Comparison of ENCODE assay signal across 16 cellular contexts in the genomic region with DNA sequence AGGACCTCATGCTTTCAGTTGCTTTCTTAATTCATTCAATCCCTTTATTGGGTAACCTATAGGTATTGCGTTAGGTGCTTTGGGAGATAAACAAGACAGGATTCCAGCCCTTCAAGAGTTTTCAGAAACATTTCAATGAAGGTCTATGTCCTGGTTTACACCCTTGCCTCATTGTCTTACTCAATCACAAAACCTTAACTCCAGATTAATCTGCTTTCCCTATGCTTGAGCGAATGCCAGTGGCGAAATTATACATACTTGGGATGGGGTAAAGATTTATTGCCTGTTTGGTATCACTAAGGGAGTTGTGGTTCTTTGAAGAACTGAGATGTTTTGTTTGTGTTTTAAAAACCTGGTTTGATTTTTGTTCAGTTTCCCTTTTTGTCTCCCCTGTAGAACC. TPM values are rescaled to one million over a fixed set of nuclear protein-coding genes. Genes with fewer than 3 reads are reported as not detected.
A peak's percentile ranks its signal among the peaks of the same experiment; 100 is the strongest.
DNase-seq lines count a peak whose midpoint lies in the region; TF ChIP-seq lines count a peak whose summit lies in the region.
"Had no signal": no experiment of that assay in that cellular context is flagged by ENCODE, and none has a peak within 500 bp of the region (broad histone marks: within the 10 kb centered on the region; RNA-seq: fewer than 3 reads in every experiment).

No MANE protein-coding gene starts in this region.

- H2AK5ac ChIP-seq in H9 (ENCODE audit: insufficient read length, low read length) = no peak overlapping the region

- H3K27ac Mint-ChIP-seq in Calu3 (ENCODE audit: unreplicated experiment) (no peak overlapping the region), H9 (no peak overlapping the region)

- no TSS peak for BruUV-seq in Calu3 (replicated peaks; lab: Mats Ljungman, UMichigan)

- no peaks in the 10 kb centered on the region for H3K27me3 ChIP-seq in mucosa of rectum (ENCODE audit: control insufficient read depth in 2 of 2, insufficient read depth in 2 of 2, low read length in 2 of 2)
- no peaks in the 10 kb centered on the region for H3K27me3 ChIP-seq in transverse colon
- H3K27me3 ChIP-seq in H9 (ENCODE audit: insufficient read depth, low read length) = peaks cover 5% of the 10 kb centered on the region; the same call in 1 of the 2 replicates

- H4K91ac ChIP-seq in H9 (ENCODE audit: insufficient read length, low read depth, low read length) = no peak overlapping the region

- no peak overlapping the region for H3K4me2 ChIP-seq in H9 (ENCODE audit: insufficient read depth, insufficient read length, low read length)

- no peak overlapping the region for H4K8ac ChIP-seq in H9 (replicated peaks; ENCODE audit: insufficient read length, low read depth, low read length)

- no peak overlapping the region for H3K14ac ChIP-seq in H9 (ENCODE audit: insufficient read depth, low read length)

- no peak overlapping the region for H2BK120ac ChIP-seq in H9 (ENCODE audit: low read depth, low read length, poor library complexity, severe bottlenecking)

- H3K9me3 ChIP-seq in mucosa of rectum (ENCODE audit: control insufficient read depth in 2 of 2, low read length in 2 of 2) = no peaks in the 10 kb centered on the region
- H3K9me3 ChIP-seq in transverse colon = no peaks in the 10 kb centered on the region
- no peaks in the 10 kb centered on the region for H3K9me3 ChIP-seq in H9 (ENCODE audit: control insufficient read depth, low read depth, low read length)

- no peak overlapping the region for H2BK20ac ChIP-seq in H9 (ENCODE audit: low read depth, low read length, poor library complexity, severe bottlenecking)

- intact Hi-C loops in Calu3 (cut with micrococcal nuclease; ENCODE audit: unreplicated experiment) (no loop called here), transverse colon (cut with DNase I; ENCODE audit: low total_unique reads) (no loop called here), head of caudate nucleus (cut with DNase I) (no loop called here)

- H4K5ac ChIP-seq in H9 (ENCODE audit: insufficient read length, low read depth, low read length) = no peak overlapping the region

- H3K27me3 Mint-ChIP-seq in Calu3 (ENCODE audit: unreplicated experiment) = no peaks in the 10 kb centered on the region
- H3K27me3 Mint-ChIP-seq in H9 (ENCODE audit: low read depth) = peaks cover 27% of the 10 kb centered on the region

- H3K23ac ChIP-seq in H9 (ENCODE audit: insufficient read length, low read depth, low read length) = no peak overlapping the region

- no peaks in the 10 kb centered on the region for H3K79me2 ChIP-seq in H9 (ENCODE audit: insufficient read depth, low read length)

- H3T11ph ChIP-seq in H9 (ENCODE audit: low read length) = no peak overlapping the region

- TF ChIP-seq CTCF in Calu3 (IDR thresholded peaks at IDR 0.05; ENCODE audit: unreplicated experiment) = no peak
- TF ChIP-seq CTCF in fibroblast of villous mesenchyme (IDR thresholded peaks at IDR 0.05; ENCODE audit: insufficient read depth, low read depth, low read length) = no peak
- TF ChIP-seq CTCF in transverse colon (IDR thresholded peaks at IDR 0.05) = no peak
- no peak for TF ChIP-seq CTCF in H9 (conservative IDR thresholded peaks at IDR 0.05)

- no peaks in the 10 kb centered on the region for H3K23me2 ChIP-seq in H9 (ENCODE audit: insufficient read length, low read depth, low read length, poor library complexity, severe bottlenecking)

- H3K56ac ChIP-seq in H9 (ENCODE audit: insufficient read length, low read depth, low read length) = no peak overlapping the region

- peaks cover 36% of the 10 kb centered on the region for H3K4me1 Mint-ChIP-seq in Calu3 (ENCODE audit: low read depth, unreplicated experiment)
- peaks cover 0 to 3% of the 10 kb centered on the region in 2 experiments; a peak in 1 of 4 replicates for H3K4me1 Mint-ChIP-seq in H9
- H3K4me1 Mint-ChIP-seq: IgD-negative memory B cell had no signal

- no peak for DNase-seq in Calu3
- peak; percentile 17 for DNase-seq in fibroblast of villous mesenchyme (ENCODE audit: low read depth)
- DNase-seq in transverse colon = no peak
- DNase-seq in head of caudate nucleus = no peak
- DNase-seq in H9 = no peak
- DNase-seq in NCI-H1092 (lab: John Stamatoyannopoulos, UW) = no peak
- DNase-seq: AML-193; HCEC 1CT; Kasumi-1; NCI-H187 treated with DMSO at 0.1 percent for 48 hours; NCI-H446; NK-92 treated with Interleukin-12 subunit alpha and Interleukin-12 subunit beta, amount 100 ng/mL, for 24 hours; RPMI8226; SIG-M5 had no signal

- no peak overlapping the region for H2AFZ ChIP-seq in H9 (ENCODE audit: low read length)

- H3K4me3 Mint-ChIP-seq in Calu3 (ENCODE audit: low read depth, unreplicated experiment) (peak overlapping the region; percentile 12), H9 (no peak overlapping the region)
- H3K4me3 Mint-ChIP-seq: IgD-negative memory B cell had no signal

- no peak overlapping the region for H2BK12ac ChIP-seq in H9 (ENCODE audit: insufficient read length, low read depth, low read length)

- no peaks in the 10 kb centered on the region for H4K20me1 ChIP-seq in H9 (ENCODE audit: control insufficient read depth, insufficient read depth, insufficient read length)

- no peak overlapping the region for H3K4me3 ChIP-seq in fibroblast of villous mesenchyme (ENCODE audit: low read depth, low read length)
- peak overlapping the region in 1 of 2 donors; percentile 6 for H3K4me3 ChIP-seq in mucosa of rectum (ENCODE audit: low read length in 2 of 2)
- H3K4me3 ChIP-seq in transverse colon = peak overlapping the region in 1 of 4 donors; percentile 25

- no peak for TF ChIP-seq EP300 in transverse colon (IDR thresholded peaks at IDR 0.05; ENCODE audit: low read depth)

- H3K36me3 ChIP-seq in mucosa of rectum (ENCODE audit: control insufficient read depth in 2 of 2, insufficient read depth in 2 of 2, low read length in 2 of 2) (no peaks in the 10 kb centered on the region), transverse colon (no peaks in the 10 kb centered on the region)

- CTCF ChIA-PET in Calu3 (lab: Charles Lee) = interaction anchor here (1.0 kb wide), 1 partner anchor 36 kb away, joined by 3 read pairs; no protein-coding TSS in a partner anchor

- no peak overlapping the region for H2BK5ac ChIP-seq in H9 (ENCODE audit: insufficient read length, low read length)

- H3K36me3 Mint-ChIP-seq in Calu3 (ENCODE audit: insufficient read depth, unreplicated experiment) (no peaks in the 10 kb centered on the region), H9 (ENCODE audit: insufficient read depth in 1 of 3, low read depth in 3 of 3) (no peaks in the 10 kb centered on the region)
- H3K36me3 Mint-ChIP-seq: IgD-negative memory B cell had no signal

- no peak for TF ChIP-seq POLR2A in transverse colon (IDR thresholded peaks at IDR 0.05)

- no peaks in the 10 kb centered on the region for H3K79me1 ChIP-seq in H9 (ENCODE audit: insufficient read depth, low read depth, low read length, poor library complexity, severe bottlenecking)

- H3K4ac ChIP-seq in H9 (ENCODE audit: low read depth, low read length) = no peak overlapping the region

- H2BK15ac ChIP-seq in H9 (ENCODE audit: low read depth, low read length) = no peak overlapping the region

- in situ Hi-C loops in transverse colon (cut with MboI; ENCODE audit: low pct_ligation_motif_present in 1 of 4, low pct_unique_long_range_greater_than_20kb in 1 of 4, low sequenced_read_pairs in 3 of 4) = no loop called here

- H3K9ac ChIP-seq in mucosa of rectum (ENCODE audit: low read depth in 1 of 2, low read length in 2 of 2) (no peak overlapping the region), H9 (ENCODE audit: extremely low read depth, insufficient read length, low read length) (no peak overlapping the region)

- H3K27ac ChIP-seq in mucosa of rectum (ENCODE audit: low read depth in 2 of 2, low read length in 2 of 2) (peak overlapping the region; percentile 29 to 71), transverse colon (peak overlapping the region; percentile 29 to 65 (median 54)), H9 (ENCODE audit: insufficient read length, low read depth, low read length) (no peak overlapping the region)

- H3K9me3 Mint-ChIP-seq in Calu3 (ENCODE audit: low read depth, unreplicated experiment) (no peaks in the 10 kb centered on the region), H9 (no peaks in the 10 kb centered on the region; a peak in 1 of 5 replicates)
- H3K9me3 Mint-ChIP-seq: IgD-negative memory B cell had no signal

- WGBS in transverse colon (ENCODE audit: low coverage in 1 of 2), 2 donors = 53 to 75% methylated on average over 3 of the region's 3 CpGs
- no CpG with 5 or more reads among the region's 3 CpGs for WGBS in H9 (ENCODE audit: extremely low coverage, insufficient read length, low lambda C conversion rate)

- no peak overlapping the region for H3K18ac ChIP-seq in H9 (ENCODE audit: insufficient read length, low read depth, low read length)

- H3K4me1 ChIP-seq in mucosa of rectum (ENCODE audit: control insufficient read depth in 2 of 2, insufficient read depth in 2 of 2, low read length in 2 of 2) = peaks cover 7 to 23% of the 10 kb centered on the region in 2 donors
- H3K4me1 ChIP-seq in transverse colon = peaks cover 0 to 26% (median 16%) of the 10 kb centered on the region in 4 donors
- H3K4me1 ChIP-seq in H9 (ENCODE audit: insufficient read depth, low read length) = no peaks in the 10 kb centered on the region

RNA-seq across cellular contexts. Expression of gene SOAT1, which starts 6.1 kb away (rescaled TPM):
- total RNA-seq in Calu3 (2022) = 134 and 190 TPM in 2 replicates
- 23.8 and 37.6 TPM in 2 replicates for total RNA-seq in fibroblast of villous mesenchyme
- 10 to 100 TPM in 3 of 4 donors, 1 to 10 TPM in 1; 4.0 to 13.9 (median 10.3) TPM for total RNA-seq in transverse colon
- total RNA-seq in H9 (2021) = 7.5 and 8.8 TPM in 2 replicates

RNA-seq across cellular contexts. Expression of gene ABL2, which starts 58.0 kb away (rescaled TPM):
- total RNA-seq in Calu3 (2022) (38.8 and 47.8 TPM in 2 replicates), fibroblast of villous mesenchyme (60.9 and 66.9 TPM in 2 replicates), transverse colon (10 to 100 TPM in 3 of 4 donors, 1 to 10 TPM in 1; 9.6 to 51.7 (median 14.3) TPM), H9 (2021) (21.2 TPM in 2 replicates)
